ENCODE assay signal across 8 cellular contexts in the genomic region with DNA sequence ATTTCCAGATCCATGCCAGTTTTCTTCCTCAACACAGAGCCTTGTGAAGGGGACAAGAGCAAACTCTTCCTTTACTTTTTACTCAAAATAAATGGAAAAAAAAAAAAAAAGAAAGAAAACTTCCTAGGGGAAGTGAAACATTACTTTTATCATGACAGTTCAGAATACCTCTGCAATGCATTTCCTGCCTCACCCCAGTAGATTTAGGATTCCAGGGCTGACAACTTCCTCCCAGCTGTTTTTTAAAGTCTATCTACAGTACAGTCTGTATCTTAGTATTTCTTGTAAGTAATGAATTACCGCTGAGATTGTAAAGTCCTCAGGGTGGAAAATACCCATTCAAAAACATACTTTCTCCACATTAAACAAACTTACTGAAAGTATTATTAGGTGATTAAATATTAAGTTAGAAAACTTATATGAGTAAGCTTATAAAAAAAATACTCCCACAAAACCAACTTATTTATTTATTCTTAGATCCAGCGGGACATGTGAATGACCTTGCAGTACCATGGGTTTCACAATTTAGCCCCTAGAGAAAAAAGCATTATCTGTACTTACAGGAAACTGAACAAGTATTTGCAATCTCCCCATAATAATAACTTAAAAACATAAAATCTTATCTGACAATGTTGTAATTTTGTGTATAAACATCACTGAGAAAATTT.
DNase-seq lines count a peak whose midpoint lies in the region; ATAC-seq and TF ChIP-seq lines count a peak whose summit lies in the region.

No MANE protein-coding gene starts in this region.

- H3K4me3 ChIP-seq in NB4 (ENCODE audit: low read depth, low read length) = no peak overlapping the region

- TF ChIP-seq POLR2A in NB4 (IDR thresholded peaks at IDR 0.05; ENCODE audit: extremely low read depth, insufficient read length) = no peak

- no peak for ATAC-seq in HG02884 (IDR thresholded peaks at IDR 0.05; ENCODE audit: unreplicated experiment)

- TF ChIP-seq CTCF in NB4 (IDR thresholded peaks at IDR 0.05; ENCODE audit: low read depth, low read length) = no peak

- DNase-seq in CD1c-positive myeloid dendritic cell (ENCODE audit: extremely low spot score) (peak; percentile 49), NB4 (ENCODE audit: low read depth) (peak; percentile 65), dermis microvascular lymphatic vessel endothelial cell (ENCODE audit: low read depth in 2 of 2) (peak; percentile 64 to 68), myocyte (ENCODE audit: low read depth) (peak; percentile 66), DMS114 treated with DMSO at 0.1 percent for 48 hours (lab: John Stamatoyannopoulos, UW; ENCODE audit: unreplicated experiment) (no peak), COR-L47 (lab: John Stamatoyannopoulos, UW) (no peak), NCI-H1417 (lab: John Stamatoyannopoulos, UW) (no peak)

Comparison
In these comparisons a context has a peak if more than half of its experiments do, and no peak if none do; other contexts are left out.
1. DNase-seq: peak in CD1c-positive myeloid dendritic cell (single experiment), NB4 (single experiment), dermis microvascular lymphatic vessel endothelial cell (2 of 2) and myocyte (single experiment); none in DMS114 treated with DMSO at 0.1 percent for 48 hours (single experiment), COR-L47 (single experiment) and NCI-H1417 (0 of 3).